Comparison of ENCODE assay signal across 7 cellular contexts in the genomic region with DNA sequence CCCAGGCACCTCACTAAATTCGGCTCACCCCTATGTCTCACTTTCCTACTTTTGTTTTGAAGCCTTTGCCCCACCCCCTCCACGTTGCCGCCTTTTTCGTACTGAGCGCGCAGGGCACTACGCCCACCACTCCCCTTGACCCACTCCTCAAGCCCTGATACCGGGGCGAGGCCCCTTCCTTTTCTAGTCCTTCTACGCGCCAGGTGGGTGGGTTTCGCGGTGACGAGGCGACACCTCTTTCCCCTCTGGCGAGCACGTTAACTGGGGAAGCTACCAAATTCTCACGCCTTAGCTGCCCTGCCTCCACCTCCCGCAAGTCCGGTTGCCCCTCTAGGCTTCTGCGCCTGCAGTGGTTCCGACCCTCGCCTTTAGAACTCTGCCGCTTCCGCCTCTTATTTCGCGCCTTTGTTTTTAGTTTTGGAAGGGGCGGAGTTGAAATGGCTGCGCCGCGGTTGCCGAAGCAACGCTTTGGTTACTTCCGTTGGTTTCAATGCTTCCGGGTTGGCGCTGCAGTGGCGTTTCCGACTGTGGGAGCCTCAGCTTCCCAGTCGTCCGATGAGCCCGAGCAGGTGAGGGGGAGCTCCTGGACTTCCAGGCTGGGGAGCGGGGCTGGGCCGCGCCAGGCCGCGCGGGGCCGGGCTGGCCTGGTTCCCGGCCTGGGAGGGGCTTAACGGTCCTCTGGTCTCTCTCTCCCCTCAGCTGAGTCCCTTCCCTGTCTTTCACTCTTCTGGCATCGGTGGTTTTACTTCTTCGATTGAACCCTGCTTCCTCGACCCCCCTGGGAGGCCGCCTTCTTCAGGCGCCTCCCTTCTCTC. TPM values are rescaled to one million over a fixed set of nuclear protein-coding genes. Genes with fewer than 3 reads are reported as not detected.
DNase-seq lines count a peak whose midpoint lies in the region; ATAC-seq and TF ChIP-seq lines count a peak whose summit lies in the region.

A gene with protein sequence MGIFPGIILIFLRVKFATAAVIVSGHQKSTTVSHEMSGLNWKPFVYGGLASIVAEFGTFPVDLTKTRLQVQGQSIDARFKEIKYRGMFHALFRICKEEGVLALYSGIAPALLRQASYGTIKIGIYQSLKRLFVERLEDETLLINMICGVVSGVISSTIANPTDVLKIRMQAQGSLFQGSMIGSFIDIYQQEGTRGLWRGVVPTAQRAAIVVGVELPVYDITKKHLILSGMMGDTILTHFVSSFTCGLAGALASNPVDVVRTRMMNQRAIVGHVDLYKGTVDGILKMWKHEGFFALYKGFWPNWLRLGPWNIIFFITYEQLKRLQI (plus strand): TSS at position 512 of the 815 bp plus-strand sequence. CDS start 360 bp downstream, outside the sequence.

- peak; percentile 50 for DNase-seq in NCI-H187 treated with DMSO at 0.1 percent for 48 hours (lab: John Stamatoyannopoulos, UW)
- DNase-seq in T-helper 22 cell (ENCODE audit: low read depth), result peak; percentile 57
- peak; percentile 32 for DNase-seq in astrocyte of the cerebellum (ENCODE audit: low read depth)
- peak; percentile 11 to 24 for DNase-seq in hippocampal formation (lab: John Stamatoyannopoulos, UW)
- DNase-seq in sciatic nerve (ENCODE audit: low spot score), result peak; percentile 82

- TF ChIP-seq CTCF in astrocyte of the cerebellum (IDR thresholded peaks at IDR 0.05; ENCODE audit: low read depth, low read length, missing control alignments), result no peak

- in situ Hi-C loops in astrocyte of the cerebellum (cut with HindIII; ENCODE audit: low sequenced_read_pairs), result no loop called here

- H3K4me3 ChIP-seq in astrocyte of the cerebellum (ENCODE audit: low read depth, low read length), result peak within 1 kb of the TSS; percentile 68

- intact Hi-C loops in sciatic nerve (cut with DNase I), result no loop called here

- ATAC-seq in GM18511 (IDR thresholded peaks at IDR 0.05; ENCODE audit: unreplicated experiment) (peak; percentile 96), HG02970 (IDR thresholded peaks at IDR 0.05; ENCODE audit: low FRiP score, unreplicated experiment) (peak; percentile 85), sciatic nerve (peak; percentile 94)

RNA-seq across cellular contexts. Expression of the gene that starts here (rescaled TPM):
- total RNA-seq in sciatic nerve, result 12.8 TPM

Comparison
In these comparisons a context has a peak if more than half of its experiments do, and no peak if none do; other contexts are left out.
1. Peak in every context shown above with its lines: DNase-seq, ATAC-seq and H3K4me3 ChIP-seq.
2. DNase-seq: peak in every context shown above with its lines; median percentile 82 in sciatic nerve; 57 in T-helper 22 cell; 50 in NCI-H187 treated with DMSO at 0.1 percent for 48 hours; 32 in astrocyte of the cerebellum; 18 in hippocampal formation.